ENCODE assay signal across 19 cellular contexts in the genomic region with DNA sequence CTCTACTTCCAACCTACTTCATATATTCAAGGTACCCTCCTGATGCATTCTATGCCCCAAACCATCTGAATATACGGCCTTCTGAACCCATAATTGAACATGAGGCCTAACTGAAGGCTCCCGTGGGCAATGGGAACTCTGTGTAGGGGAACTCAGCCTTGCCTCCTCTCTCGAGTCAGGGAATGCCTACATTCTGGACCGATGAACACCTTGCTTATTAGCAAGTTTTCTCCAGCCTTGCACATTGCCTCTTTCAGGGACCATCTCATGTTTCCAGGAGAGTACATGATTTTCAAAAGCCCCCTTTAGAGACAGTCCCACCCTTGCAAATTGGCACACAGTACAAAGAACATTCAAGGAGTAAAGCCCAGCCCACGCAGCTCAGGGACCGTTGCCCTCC. TPM values are rescaled to one million over a fixed set of nuclear protein-coding genes. Genes with fewer than 3 reads are reported as not detected.
DNase-seq lines count a peak whose midpoint lies in the region; ATAC-seq and TF ChIP-seq lines count a peak whose summit lies in the region.
"Had no signal": no experiment of that assay in that cellular context is flagged by ENCODE, and none has a peak within 500 bp of the region (broad histone marks: within the 10 kb centered on the region; RNA-seq: fewer than 3 reads in every experiment).

No MANE protein-coding gene starts in this region.

- H3K4me1 ChIP-seq in heart left ventricle (peaks cover 3 to 32% (median 24%) of the 10 kb centered on the region in 12 donors), gastroesophageal sphincter (peaks cover 0 to 28% (median 2%) of the 10 kb centered on the region in 3 donors), sigmoid colon (peaks cover 0 to 31% (median 28%) of the 10 kb centered on the region in 4 donors), vagina (peaks cover 18% of the 10 kb centered on the region)
- H3K4me1 ChIP-seq: BLaER1 had no signal

- H3K36me3 Mint-ChIP-seq in activated T-helper 2 cell treated with anti-CD3 and anti-CD28 coated beads, Interferon-gamma antibody, Interleukin-2, Interleukin-4, amounts not matched to agents 10 μg/mL and 5 μg/mL and 100 μg/mL, durations not matched to agents 14 hours and 24 hours and 36 hours (ENCODE audit: low read depth): no peaks in the 10 kb centered on the region
- H3K36me3 Mint-ChIP-seq: natural killer cell had no signal

- 74 to 85% (median 76%) methylated on average over 6 of the region's 6 CpGs for WGBS in heart left ventricle, 4 donors
- 78 to 80% methylated on average over 5 to 6 of the region's 6 CpGs for WGBS in gastroesophageal sphincter (ENCODE audit: low coverage in 1 of 2), 2 donors
- WGBS in sigmoid colon, 2 donors: 78 to 89% methylated on average over 6 of the region's 6 CpGs

- peaks cover 4% of the 10 kb centered on the region for H3K4me1 Mint-ChIP-seq in activated T-helper 2 cell treated with anti-CD3 and anti-CD28 coated beads, Interferon-gamma antibody, Interleukin-2, Interleukin-4, amounts not matched to agents 10 μg/mL and 5 μg/mL and 100 μg/mL, durations not matched to agents 14 hours and 24 hours and 36 hours (ENCODE audit: low read depth)
- H3K4me1 Mint-ChIP-seq: activated naive CD8-positive, alpha-beta T cell treated with anti-CD3 and anti-CD28 coated beads, Interleukin-2, amount 50 U/mL, for 24 hours; central memory CD8-positive, alpha-beta T cell; memory B cell had no signal

- H3K9me3 Mint-ChIP-seq in activated T-helper 2 cell treated with anti-CD3 and anti-CD28 coated beads, Interferon-gamma antibody, Interleukin-2, Interleukin-4, amounts not matched to agents 10 μg/mL and 5 μg/mL and 100 μg/mL, durations not matched to agents 14 hours and 24 hours and 36 hours: peaks cover 10% of the 10 kb centered on the region
- H3K9me3 Mint-ChIP-seq: central memory CD8-positive, alpha-beta T cell had no signal

- ATAC-seq in heart left ventricle: no peak
- ATAC-seq in Right ventricle myocardium superior (ENCODE audit: poor library complexity): no peak
- no peak for ATAC-seq in gastroesophageal sphincter
- ATAC-seq: activated naive CD8-positive, alpha-beta T cell treated with anti-CD3 and anti-CD28 coated beads, Interleukin-2, amount 50 U/mL, for 24 hours had no signal

- H3K27ac ChIP-seq in heart left ventricle (peak overlapping the region in 10 of 12 donors; percentile 9 to 80 (median 54)), gastroesophageal sphincter (peak overlapping the region in 3 of 4 donors; percentile 73 to 76 (median 75)), sigmoid colon (peak overlapping the region; percentile 49 to 84 (median 68)), vagina (peak overlapping the region; percentile 75)
- H3K27ac ChIP-seq: BLaER1, thoracic aorta had no signal

- H3K4me3 ChIP-seq in heart left ventricle (no peak overlapping the region), gastroesophageal sphincter (no peak overlapping the region), sigmoid colon (no peak overlapping the region), vagina (no peak overlapping the region)
- H3K4me3 ChIP-seq: BLaER1, thoracic aorta had no signal

- H3K4me3 Mint-ChIP-seq in activated T-helper 2 cell treated with anti-CD3 and anti-CD28 coated beads, Interferon-gamma antibody, Interleukin-2, Interleukin-4, amounts not matched to agents 10 μg/mL and 5 μg/mL and 100 μg/mL, durations not matched to agents 14 hours and 24 hours and 36 hours (ENCODE audit: low read depth): no peak overlapping the region
- H3K4me3 Mint-ChIP-seq: activated naive CD8-positive, alpha-beta T cell treated with anti-CD3 and anti-CD28 coated beads, Interleukin-2, amount 50 U/mL, for 24 hours; central memory CD8-positive, alpha-beta T cell; memory B cell had no signal

- no peak overlapping the region for H3K27ac Mint-ChIP-seq in activated T-helper 2 cell treated with anti-CD3 and anti-CD28 coated beads, Interferon-gamma antibody, Interleukin-2, Interleukin-4, amounts not matched to agents 10 μg/mL and 5 μg/mL and 100 μg/mL, durations not matched to agents 14 hours and 24 hours and 36 hours
- H3K27ac Mint-ChIP-seq: activated naive CD8-positive, alpha-beta T cell treated with anti-CD3 and anti-CD28 coated beads, Interleukin-2, amount 50 U/mL, for 24 hours; memory B cell; natural killer cell had no signal

- no peak for DNase-seq in heart left ventricle
- no peak for DNase-seq in Right ventricle myocardium superior
- DNase-seq in sigmoid colon: no peak
- DNase-seq in vagina (ENCODE audit: extremely low spot score in 2 of 2): peak in 1 of 2 donors; percentile 71
- no peak for DNase-seq in kidney glomerular epithelial cell (lab: John Stamatoyannopoulos, UW)
- no peak for DNase-seq in DMS 273 treated with DMSO at 0.1 percent for 48 hours (lab: John Stamatoyannopoulos, UW)
- no peak for DNase-seq in activated T-helper 2 cell treated with anti-CD3 and anti-CD28 coated beads, Interferon-gamma antibody, Interleukin-2, Interleukin-4, amounts not matched to agents 10 μg/mL and 5 μg/mL and 100 μg/mL, durations not matched to agents 14 hours and 24 hours and 36 hours (ENCODE audit: low spot score)
- DNase-seq: activated CD4-positive, CD25-positive, alpha-beta regulatory T cell treated with anti-CD3 and anti-CD28 coated beads, Interleukin-2, amount 50 U/mL, for 72 hours; activated naive CD8-positive, alpha-beta T cell treated with anti-CD3 and anti-CD28 coated beads, Interleukin-2, amount 50 U/mL, for 24 hours; Calu3; effector CD8-positive, alpha-beta T cell; MM.1S; natural killer cell had no signal

- no peak for TF ChIP-seq EP300 in gastroesophageal sphincter (IDR thresholded peaks at IDR 0.05)
- no peak for TF ChIP-seq EP300 in sigmoid colon (IDR thresholded peaks at IDR 0.05)

- H3K27me3 Mint-ChIP-seq in activated T-helper 2 cell treated with anti-CD3 and anti-CD28 coated beads, Interferon-gamma antibody, Interleukin-2, Interleukin-4, amounts not matched to agents 10 μg/mL and 5 μg/mL and 100 μg/mL, durations not matched to agents 14 hours and 24 hours and 36 hours (ENCODE audit: low read depth): no peaks in the 10 kb centered on the region

- no peak for TF ChIP-seq CTCF in heart left ventricle (IDR thresholded peaks at IDR 0.05)
- TF ChIP-seq CTCF in gastroesophageal sphincter (IDR thresholded peaks at IDR 0.05): no peak
- TF ChIP-seq CTCF in sigmoid colon (IDR thresholded peaks at IDR 0.05): no peak
- TF ChIP-seq CTCF in vagina (IDR thresholded peaks at IDR 0.05): no peak

- intact Hi-C loops in heart left ventricle (cut with DNase I): loop anchor here in 1 of 10 donors (2.0 kb wide), 1 partner anchor 27 kb away; a partner anchor contains a TSS
- intact Hi-C loops in Right ventricle myocardium superior (cut with DNase I): no loop called here
- intact Hi-C loops in sigmoid colon (cut with DNase I): no loop called here
- intact Hi-C loops in vagina (cut with DNase I): no loop called here
- intact Hi-C loops in activated T-helper 2 cell treated with anti-CD3 and anti-CD28 coated beads, Interferon-gamma antibody, Interleukin-2, Interleukin-4, amounts not matched to agents 10 μg/mL and 5 μg/mL and 100 μg/mL, durations not matched to agents 14 hours and 24 hours and 36 hours (cut with micrococcal nuclease): no loop called here

- H3K27me3 ChIP-seq in heart left ventricle (no peaks in the 10 kb centered on the region), gastroesophageal sphincter (no peaks in the 10 kb centered on the region), sigmoid colon (no peaks in the 10 kb centered on the region), vagina (no peaks in the 10 kb centered on the region)
- H3K27me3 ChIP-seq: BLaER1 had no signal

- peaks cover 0 to 16% (median 2%) of the 10 kb centered on the region in 12 donors for H3K9me3 ChIP-seq in heart left ventricle
- no peaks in the 10 kb centered on the region for H3K9me3 ChIP-seq in gastroesophageal sphincter
- H3K9me3 ChIP-seq in sigmoid colon: no peaks in the 10 kb centered on the region
- H3K9me3 ChIP-seq in vagina: no peaks in the 10 kb centered on the region
- H3K9me3 ChIP-seq: thoracic aorta had no signal

- TF ChIP-seq POLR2A in heart left ventricle (IDR thresholded peaks at IDR 0.05) (no peak), gastroesophageal sphincter (IDR thresholded peaks at IDR 0.05) (no peak), sigmoid colon (IDR thresholded peaks at IDR 0.05) (no peak), vagina (IDR thresholded peaks at IDR 0.05) (no peak)

- H3K36me3 ChIP-seq in heart left ventricle (no peaks in the 10 kb centered on the region), gastroesophageal sphincter (no peaks in the 10 kb centered on the region), sigmoid colon (no peaks in the 10 kb centered on the region), vagina (no peaks in the 10 kb centered on the region)
- H3K36me3 ChIP-seq: BLaER1, thoracic aorta had no signal

RNA-seq across cellular contexts. Expression of a gene that starts 26.3 kb away (rescaled TPM):
- total RNA-seq in heart left ventricle: 10 to 100 TPM in 2 of 9 donors, 1 to 10 TPM in 6, under 1 TPM in 1; 0.96 to 81.1 (median 5.5) TPM
- 10 to 100 TPM in 1 of 2 donors, 1 to 10 TPM in 1; 5.0 to 12.0 TPM for polyA plus RNA-seq in heart left ventricle
- total RNA-seq in Right ventricle myocardium superior: 7.2 TPM
- 100 to 1,000 TPM in 3 of 4 donors, 10 to 100 TPM in 1; 75.4 to 297 (median 134) TPM for total RNA-seq in gastroesophageal sphincter
- 100 to 1,000 TPM in 1 of 4 donors, 10 to 100 TPM in 3; 21.7 to 211 (median 81.9) TPM for total RNA-seq in sigmoid colon
- 10 to 100 TPM in 1 of 3 donors, 1 to 10 TPM in 2; 1.2 to 36.6 (median 8.4) TPM for polyA plus RNA-seq in sigmoid colon
- 225 TPM for total RNA-seq in vagina
- total RNA-seq in activated T-helper 2 cell treated with anti-CD3 and anti-CD28 coated beads, Interferon-gamma antibody, Interleukin-2, Interleukin-4, amounts not matched to agents 10 μg/mL and 5 μg/mL and 100 μg/mL, durations not matched to agents 14 hours and 24 hours and 36 hours: 0.07 TPM in 1 of 2 replicates, not detected in the other
- total RNA-seq: A172, Calu3, natural killer cell had no signal
